ENCODE assay signal across 18 cellular contexts in genomic region chr17:20253323-20253722, GRCh38.
"Had no signal": no experiment of that assay in that cellular context is flagged by ENCODE, and none has a peak within 500 bp of the region (broad histone marks: within the 10 kb centered on the region; RNA-seq: fewer than 3 reads in every experiment).

No MANE protein-coding gene starts in this region.

- H3K4me1 Mint-ChIP-seq: activated B cell treated with CpG ODN at 0.5 μM for 24 hours had no signal

- H3K4me3 Mint-ChIP-seq: activated B cell treated with CpG ODN at 0.5 μM for 24 hours; activated CD4-positive, alpha-beta memory T cell treated with anti-CD3 and anti-CD28 coated beads, Interleukin-2, amount 10 ng/mL, durations not matched to agents 7 days and 5 days; activated naive CD8-positive, alpha-beta T cell treated with anti-CD3 and anti-CD28 coated beads for 36 hours had no signal

- H3K27me3 Mint-ChIP-seq: activated B cell treated with CpG ODN at 0.5 μM for 24 hours; activated CD4-positive, alpha-beta memory T cell treated with anti-CD3 and anti-CD28 coated beads, Interleukin-2, amount 10 ng/mL, durations not matched to agents 7 days and 5 days; activated naive CD8-positive, alpha-beta T cell treated with anti-CD3 and anti-CD28 coated beads for 36 hours; T-cell had no signal

- H3K4me3 ChIP-seq: SK-N-MC had no signal

- H3K27ac ChIP-seq: SK-N-MC had no signal

- DNase-seq: activated B cell treated with CpG ODN at 0.5 μM for 24 hours; activated CD4-positive, alpha-beta memory T cell treated with anti-CD3 and anti-CD28 coated beads, Interleukin-2, amount 10 ng/mL, durations not matched to agents 7 days and 5 days; activated CD4-positive, alpha-beta T cell treated with anti-CD3 and anti-CD28 coated beads, Interleukin-2, amount 50 U/mL, for 1 hour; activated naive CD8-positive, alpha-beta T cell treated with anti-CD3 and anti-CD28 coated beads for 36 hours; activated T-cell treated with anti-CD3 and anti-CD28 coated beads for 4 hours; central memory CD4-positive, alpha-beta T cell; KG1; NCI-H1092; NCI-H1694; NCI-H2107; NCI-H345; NCI-H510A; NCI-H526 treated with DMSO at 0.1 percent for 48 hours; NCI-H82; SIG-M5; T1000 had no signal

- H3K27ac Mint-ChIP-seq: activated B cell treated with CpG ODN at 0.5 μM for 24 hours; activated CD4-positive, alpha-beta memory T cell treated with anti-CD3 and anti-CD28 coated beads, Interleukin-2, amount 10 ng/mL, durations not matched to agents 7 days and 5 days had no signal
